Comparison of ENCODE assay signal across 21 cellular contexts in the genomic region with DNA sequence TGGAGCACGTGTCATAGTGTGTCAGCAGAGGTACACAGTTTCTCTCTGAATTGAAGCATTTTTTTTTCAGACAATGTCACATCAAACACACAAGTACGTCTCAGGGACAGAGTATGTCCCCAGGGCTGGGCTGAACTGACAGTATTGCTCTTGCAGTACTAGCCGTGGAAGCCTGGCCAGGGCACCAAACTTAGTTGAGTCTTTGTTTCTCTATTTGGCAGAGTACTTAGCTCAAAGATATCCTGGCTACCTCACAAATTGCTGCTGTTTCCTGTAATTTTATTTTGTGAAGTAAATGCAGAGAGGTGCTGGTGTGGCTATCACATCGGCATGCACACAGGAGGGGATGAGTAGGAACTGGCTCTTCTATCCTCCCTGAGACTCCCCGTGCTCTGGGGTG.
"Had no signal": no experiment of that assay in that cellular context is flagged by ENCODE, and none has a peak within 500 bp of the region (broad histone marks: within the 10 kb centered on the region; RNA-seq: fewer than 3 reads in every experiment).

No MANE protein-coding gene starts in this region.

- ATAC-seq: esophagus mucosa, foreskin keratinocyte, gastroesophageal sphincter, heart left ventricle, left cardiac atrium, left lung, left ventricle myocardium superior, mucosa of descending colon had no signal

- H3K27ac ChIP-seq: coronary artery, dorsolateral prefrontal cortex, epithelial cell of prostate, foreskin keratinocyte, gastroesophageal sphincter, heart left ventricle, left lung, lower lobe of right lung had no signal

- H3K4me3 Mint-ChIP-seq: endodermal cell, mesothelial cell of epicardium, naive B cell had no signal

- H3K27me3 ChIP-seq: dorsolateral prefrontal cortex, foreskin keratinocyte, gastroesophageal sphincter, left lung had no signal

- H3K4me1 ChIP-seq: gastroesophageal sphincter, heart left ventricle, left lung, lower lobe of right lung had no signal

- H3K4me3 ChIP-seq: coronary artery, dorsolateral prefrontal cortex, gastroesophageal sphincter, heart left ventricle, left lung, lower lobe of right lung, mucosa of descending colon had no signal

- DNase-seq: dermis blood vessel endothelial cell; dorsolateral prefrontal cortex; effector CD4-positive, alpha-beta T cell; effector memory CD4-positive, alpha-beta T cell; endodermal cell; erythroblast; foreskin keratinocyte; heart left ventricle; hippocampal formation; left cardiac atrium; left lung; left ventricle myocardium superior; lower lobe of right lung; mesenchymal stem cell; mucosa of descending colon; naive B cell had no signal

- H3K27ac Mint-ChIP-seq: endodermal cell, mesothelial cell of epicardium, naive B cell had no signal

- H3K9me3 Mint-ChIP-seq: endodermal cell had no signal

- H3K4me1 Mint-ChIP-seq: naive B cell had no signal

- H3K36me3 Mint-ChIP-seq: mesothelial cell of epicardium, naive B cell had no signal

- H3K9me3 ChIP-seq: gastroesophageal sphincter, heart left ventricle, left lung, lower lobe of right lung, mucosa of descending colon had no signal

- H3K36me3 ChIP-seq: gastroesophageal sphincter, heart left ventricle, left lung, lower lobe of right lung had no signal
